ENCODE assay signal across 13 cellular contexts in the genomic region with DNA sequence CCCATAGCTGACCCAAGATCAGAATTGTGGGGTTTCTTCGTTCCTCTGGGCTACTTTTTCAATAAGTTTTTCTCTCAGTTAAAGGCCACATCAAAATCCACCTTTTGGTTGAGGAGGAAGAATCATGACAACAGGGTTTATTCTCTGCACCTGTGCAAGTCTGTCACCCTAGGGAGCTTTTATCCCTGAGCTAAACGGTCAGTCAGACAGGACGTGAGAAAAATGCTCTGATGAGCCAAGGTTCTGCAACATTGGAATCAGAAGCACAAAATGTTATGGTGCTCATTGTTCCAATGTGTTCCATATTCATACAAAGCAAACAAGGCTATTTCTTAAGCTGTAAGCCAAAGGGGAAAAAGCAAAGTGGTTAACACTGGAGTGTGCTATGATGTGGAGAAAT. TPM values are rescaled to one million over a fixed set of nuclear protein-coding genes. Genes with fewer than 3 reads are reported as not detected.
DNase-seq lines count a peak whose midpoint lies in the region; ATAC-seq and TF ChIP-seq lines count a peak whose summit lies in the region.
"Had no signal": no experiment of that assay in that cellular context is flagged by ENCODE, and none has a peak within 500 bp of the region (broad histone marks: within the 10 kb centered on the region; RNA-seq: fewer than 3 reads in every experiment).

No MANE protein-coding gene starts in this region.

- no peaks in the 10 kb centered on the region for H3K27me3 ChIP-seq in sigmoid colon
- H3K27me3 ChIP-seq: heart left ventricle, stomach had no signal

- H3K36me3 Mint-ChIP-seq in naive thymus-derived CD8-positive, alpha-beta T cell: no peaks in the 10 kb centered on the region

- no peaks in the 10 kb centered on the region for H3K9me3 Mint-ChIP-seq in naive thymus-derived CD8-positive, alpha-beta T cell

- no peaks in the 10 kb centered on the region for H3K9me3 ChIP-seq in sigmoid colon
- H3K9me3 ChIP-seq: heart left ventricle, stomach had no signal

- H3K4me3 Mint-ChIP-seq in naive thymus-derived CD8-positive, alpha-beta T cell: no peak overlapping the region

- no peak overlapping the region for H3K4me3 ChIP-seq in sigmoid colon
- H3K4me3 ChIP-seq: heart left ventricle, stomach had no signal

- 73 to 77% methylated on average over 3 of the region's 3 CpGs for WGBS in sigmoid colon, 2 donors

- ATAC-seq in HG02642 (IDR thresholded peaks at IDR 0.05; ENCODE audit: poor library complexity, unreplicated experiment): peak; percentile 40
- ATAC-seq in HG03378 (IDR thresholded peaks at IDR 0.05; ENCODE audit: unreplicated experiment): peak; percentile 23
- no peak for ATAC-seq in naive thymus-derived CD8-positive, alpha-beta T cell
- ATAC-seq: heart left ventricle had no signal

- no peaks in the 10 kb centered on the region for H3K36me3 ChIP-seq in sigmoid colon
- H3K36me3 ChIP-seq: heart left ventricle, stomach had no signal

- TF ChIP-seq EP300 in sigmoid colon (IDR thresholded peaks at IDR 0.05): no peak

- no peak for TF ChIP-seq POLR2A in sigmoid colon (IDR thresholded peaks at IDR 0.05)

- no peaks in the 10 kb centered on the region for H3K4me1 ChIP-seq in sigmoid colon
- H3K4me1 ChIP-seq: heart left ventricle, parathyroid adenoma, stomach had no signal

- POLR2A ChIA-PET in naive thymus-derived CD8-positive, alpha-beta T cell (lab: Charles Lee): no interaction called here

- DNase-seq in NCI-H1417 (lab: John Stamatoyannopoulos, UW) (peak in 2 of 3 experiments; percentile 26 to 90), NCI-H1417 treated with DMSO at 0.1 percent for 48 hours (lab: John Stamatoyannopoulos, UW) (no peak), sigmoid colon (no peak), SIG-M5 treated with dmso at 0.1 percent for 504 hours (lab: John Stamatoyannopoulos, UW; ENCODE audit: unreplicated experiment) (no peak)
- DNase-seq in naive thymus-derived CD8-positive, alpha-beta T cell: no peak
- no peak for DNase-seq in stimulated activated CD4-positive, alpha-beta T cell treated with anti-CD3 and anti-CD28 coated beads, Interleukin-4, amount 100 ng/mL, for 24 hours
- DNase-seq: 8988T, heart left ventricle, stomach had no signal

- H3K27ac Mint-ChIP-seq in naive thymus-derived CD8-positive, alpha-beta T cell: no peak overlapping the region

- peaks cover 0 to 25% (median 12%) of the 10 kb centered on the region in 5 donors for H3K27me3 Mint-ChIP-seq in naive thymus-derived CD8-positive, alpha-beta T cell

- H3K4me1 Mint-ChIP-seq in naive thymus-derived CD8-positive, alpha-beta T cell: no peaks in the 10 kb centered on the region

- no peak overlapping the region for H3K27ac ChIP-seq in sigmoid colon
- H3K27ac ChIP-seq: heart left ventricle, parathyroid adenoma, stomach had no signal

- no peak for TF ChIP-seq CTCF in sigmoid colon (IDR thresholded peaks at IDR 0.05)

- intact Hi-C loops in sigmoid colon (cut with DNase I): no loop called here

RNA-seq across cellular contexts. Expression of a gene that starts 7.4 kb away (rescaled TPM):
- under 1 TPM; 0.14 to 0.55 (median 0.26) TPM for total RNA-seq in sigmoid colon
- polyA plus RNA-seq in sigmoid colon: under 1 TPM in 1 of 3 donors, not detected in 2; 0.26 TPM
- total RNA-seq in naive thymus-derived CD8-positive, alpha-beta T cell: not detected
- polyA plus RNA-seq in naive thymus-derived CD8-positive, alpha-beta T cell: not detected
- total RNA-seq: astrocyte had no signal

RNA-seq across cellular contexts. Expression of a gene that starts 51.8 kb away (rescaled TPM):
- total RNA-seq in sigmoid colon: 10 to 100 TPM; 25.1 to 43.2 (median 34.8) TPM
- polyA plus RNA-seq in sigmoid colon: 10 to 100 TPM; 10.4 to 25.2 (median 14.1) TPM
- 10 to 100 TPM; 18.2 to 19.1 TPM for total RNA-seq in naive thymus-derived CD8-positive, alpha-beta T cell
- polyA plus RNA-seq in naive thymus-derived CD8-positive, alpha-beta T cell: 10 to 100 TPM; 31.4 to 42.1 (median 35.5) TPM

RNA-seq across cellular contexts. Expression of a gene that starts 52.0 kb away (rescaled TPM):
- 10 to 100 TPM; 21.6 to 31.7 (median 24.8) TPM for total RNA-seq in sigmoid colon
- polyA plus RNA-seq in sigmoid colon: 10 to 100 TPM in 1 of 3 donors, 1 to 10 TPM in 2; 7.6 to 10.8 (median 8.4) TPM
- 10 to 100 TPM; 20.9 to 22.5 TPM for total RNA-seq in naive thymus-derived CD8-positive, alpha-beta T cell
- polyA plus RNA-seq in naive thymus-derived CD8-positive, alpha-beta T cell: 10 to 100 TPM in 2 of 3 donors, 1 to 10 TPM in 1; 8.1 to 12.7 (median 11.6) TPM

Comparison
In these comparisons a context has a peak if more than half of its experiments do, and no peak if none do; other contexts are left out.
1. DNase-seq: peak in NCI-H1417 (2 of 3); none in NCI-H1417 treated with DMSO at 0.1 percent for 48 hours (single experiment), sigmoid colon (single experiment), naive thymus-derived CD8-positive, alpha-beta T cell (0 of 10), stimulated activated CD4-positive, alpha-beta T cell treated with anti-CD3 and anti-CD28 coated beads, Interleukin-4, amount 100 ng/mL, for 24 hours (single experiment) and SIG-M5 treated with dmso at 0.1 percent for 504 hours (single experiment).
2. ATAC-seq: peak in HG02642 (single experiment) and HG03378 (single experiment); none in naive thymus-derived CD8-positive, alpha-beta T cell (0 of 2).